In the genomic region with DNA sequence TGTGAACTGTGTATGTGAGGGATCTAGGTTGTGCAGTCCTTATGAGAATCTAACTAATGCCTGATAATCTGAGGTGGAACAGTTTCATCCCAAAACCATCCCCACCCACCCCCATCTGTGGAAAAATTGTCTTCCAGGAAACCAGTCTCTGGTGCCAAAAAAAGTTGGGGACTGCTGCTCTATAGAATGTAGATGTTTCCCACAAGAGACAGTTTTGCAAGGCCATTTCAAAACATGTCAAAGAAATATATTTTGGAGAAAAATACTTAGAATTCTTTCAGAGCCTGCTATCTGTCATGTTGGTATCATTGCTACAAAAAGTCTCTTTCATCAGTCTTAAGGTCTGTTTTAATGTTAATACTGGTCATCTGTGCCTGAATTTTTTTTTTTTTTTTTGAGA, we compare ENCODE assay signal across 24 cellular contexts. TPM values are rescaled to one million over a fixed set of nuclear protein-coding genes. Genes with fewer than 3 reads are reported as not detected.
DNase-seq lines count a peak whose midpoint lies in the region; ATAC-seq and TF ChIP-seq lines count a peak whose summit lies in the region.
"Had no signal": no experiment of that assay in that cellular context is flagged by ENCODE, and none has a peak within 500 bp of the region (broad histone marks: within the 10 kb centered on the region; RNA-seq: fewer than 3 reads in every experiment).

No MANE protein-coding gene starts in this region.

- peaks cover 6% of the 10 kb centered on the region for H3K36me3 ChIP-seq in Karpas-422 (ENCODE audit: insufficient read depth, low read length)

- H3K4me1 Mint-ChIP-seq in activated naive CD4-positive, alpha-beta T cell treated with anti-CD3 and anti-CD28 coated beads, Interleukin-2, amount 50 U/mL, for 24 hours, result peaks cover 23% of the 10 kb centered on the region
- H3K4me1 Mint-ChIP-seq in stimulated activated memory B cell treated with anti-CD40 and anti-IgM and Interleukin-4, amounts not matched to agents 10 μg/mL and 1 μg/mL and 100 μg/mL, for 72 hours, result peaks cover 56% of the 10 kb centered on the region

- no peak for ATAC-seq in stimulated activated memory B cell treated with anti-CD40 and anti-IgM and Interleukin-4, amounts not matched to agents 10 μg/mL and 1 μg/mL and 100 μg/mL, for 72 hours
- no peak for ATAC-seq in HG03442 (IDR thresholded peaks at IDR 0.05; ENCODE audit: unreplicated experiment)
- ATAC-seq: Right ventricle myocardium inferior had no signal

- no peak overlapping the region for H3K4me2 ChIP-seq in Karpas-422 (ENCODE audit: low read depth, low read length, poor library complexity, severe bottlenecking)
- H3K4me2 ChIP-seq: PC-9 had no signal

- no peaks in the 10 kb centered on the region for H3K36me3 Mint-ChIP-seq in activated naive CD4-positive, alpha-beta T cell treated with anti-CD3 and anti-CD28 coated beads, Interleukin-2, amount 50 U/mL, for 24 hours
- H3K36me3 Mint-ChIP-seq in stimulated activated memory B cell treated with anti-CD40 and anti-IgM and Interleukin-4, amounts not matched to agents 10 μg/mL and 1 μg/mL and 100 μg/mL, for 72 hours, result peaks cover 10% of the 10 kb centered on the region
- H3K36me3 Mint-ChIP-seq: CD14-positive monocyte had no signal

- no peak overlapping the region for H3K9ac ChIP-seq in Karpas-422 (ENCODE audit: low read length)
- H3K9ac ChIP-seq: GM23248 had no signal

- H3K4me3 ChIP-seq in Karpas-422 (ENCODE audit: low read length) (no peak overlapping the region), fibroblast of pulmonary artery (replicated peaks; ENCODE audit: low read depth, low read length) (no peak overlapping the region)
- H3K4me3 ChIP-seq: GM23248, PC-9, SJSA1 had no signal

- H3K4me3 Mint-ChIP-seq in activated naive CD4-positive, alpha-beta T cell treated with anti-CD3 and anti-CD28 coated beads, Interleukin-2, amount 50 U/mL, for 24 hours, result no peak overlapping the region
- no peak overlapping the region for H3K4me3 Mint-ChIP-seq in stimulated activated memory B cell treated with anti-CD40 and anti-IgM and Interleukin-4, amounts not matched to agents 10 μg/mL and 1 μg/mL and 100 μg/mL, for 72 hours
- H3K4me3 Mint-ChIP-seq: CD14-positive monocyte had no signal

- no peaks in the 10 kb centered on the region for H3K9me3 ChIP-seq in Karpas-422 (ENCODE audit: low read length)
- H3K9me3 ChIP-seq: SJSA1 had no signal

- no peak for DNase-seq in activated naive CD4-positive, alpha-beta T cell treated with Interleukin-2 at 50 U/mL for 16 hours
- DNase-seq in Karpas-422 (no peak), fibroblast of pulmonary artery (ENCODE audit: low read depth) (peak; percentile 21), SIG-M5 (lab: John Stamatoyannopoulos, UW) (no peak), D341Med (ENCODE audit: low spot score) (no peak)
- DNase-seq: 8988T, ACHN, AML-193, Calu3, GM23248, H7, NCI-H1092, NCI-H1417 treated with DMSO at 0.1 percent for 48 hours, NCI-H1694 treated with DMSO at 0.1 percent for 48 hours, NCI-H2081, NCI-H2227 treated with DMSO at 0.1 percent for 48 hours, NCI-H526 treated with DMSO at 0.1 percent for 48 hours, PC-9 had no signal

- peaks cover 8% of the 10 kb centered on the region for H3K79me2 ChIP-seq in Karpas-422 (ENCODE audit: low read length)

- peak overlapping the region; percentile 57; the same call in 1 of the 2 replicates for H3K27ac ChIP-seq in Karpas-422 (ENCODE audit: low read length)
- H3K27ac ChIP-seq: GM23248, PC-9, SJSA1 had no signal

- H3K9me2 ChIP-seq in Karpas-422 (replicated peaks; ENCODE audit: insufficient read depth, low read length), result no peaks in the 10 kb centered on the region

- H2AFZ ChIP-seq in Karpas-422 (ENCODE audit: low read length), result no peak overlapping the region
- H2AFZ ChIP-seq: GM23248, PC-9 had no signal

- H3K27me3 ChIP-seq in Karpas-422 (ENCODE audit: low read length), result no peaks in the 10 kb centered on the region
- H3K27me3 ChIP-seq: SJSA1 had no signal

- H3K27ac Mint-ChIP-seq in activated naive CD4-positive, alpha-beta T cell treated with anti-CD3 and anti-CD28 coated beads, Interleukin-2, amount 50 U/mL, for 24 hours, result peak overlapping the region; percentile 30
- H3K27ac Mint-ChIP-seq in stimulated activated memory B cell treated with anti-CD40 and anti-IgM and Interleukin-4, amounts not matched to agents 10 μg/mL and 1 μg/mL and 100 μg/mL, for 72 hours, result peak overlapping the region; percentile 78
- H3K27ac Mint-ChIP-seq: CD14-positive monocyte had no signal

- no peaks in the 10 kb centered on the region for H3K9me3 Mint-ChIP-seq in activated naive CD4-positive, alpha-beta T cell treated with anti-CD3 and anti-CD28 coated beads, Interleukin-2, amount 50 U/mL, for 24 hours
- no peaks in the 10 kb centered on the region for H3K9me3 Mint-ChIP-seq in stimulated activated memory B cell treated with anti-CD40 and anti-IgM and Interleukin-4, amounts not matched to agents 10 μg/mL and 1 μg/mL and 100 μg/mL, for 72 hours
- H3K9me3 Mint-ChIP-seq: CD14-positive monocyte had no signal

- no peaks in the 10 kb centered on the region for H4K20me1 ChIP-seq in Karpas-422 (ENCODE audit: insufficient read depth, low read depth, low read length)

- no peaks in the 10 kb centered on the region for H3K27me3 Mint-ChIP-seq in activated naive CD4-positive, alpha-beta T cell treated with anti-CD3 and anti-CD28 coated beads, Interleukin-2, amount 50 U/mL, for 24 hours
- H3K27me3 Mint-ChIP-seq in stimulated activated memory B cell treated with anti-CD40 and anti-IgM and Interleukin-4, amounts not matched to agents 10 μg/mL and 1 μg/mL and 100 μg/mL, for 72 hours, result no peaks in the 10 kb centered on the region

- peaks cover 81% of the 10 kb centered on the region for H3K4me1 ChIP-seq in Karpas-422 (ENCODE audit: low read length)

- no peak for TF ChIP-seq CTCF in fibroblast of pulmonary artery (IDR thresholded peaks at IDR 0.05; ENCODE audit: low read length, missing control alignments)

RNA-seq across cellular contexts. Expression of a gene that starts 4.1 kb away (rescaled TPM):
- 55.1 and 112 TPM in 2 replicates for total RNA-seq in Karpas-422 (2014; rRNA removed; shearing (Covaris generic); ENCODE audit: low replicate concordance)
